ENCODE assay signal across 1 cellular context in genomic region chr5:152529456-152529855, GRCh38.
TF ChIP-seq lines count a peak whose summit lies in the region.

No MANE protein-coding gene starts in this region.

TF ChIP-seq in H1, 55 proteins besides CTCF, POLR2A, EP300 and RAD21 (continued from another document):
- no peak for TF ChIP-seq HDAC2 (IDR thresholded peaks at IDR 0.05; ENCODE audit: borderline replicate concordance in 1 of 2, low read depth in 2 of 2, low read length in 2 of 2)
- no peak for TF ChIP-seq CHD2 (IDR thresholded peaks at IDR 0.05; ENCODE audit: low read length)
- TF ChIP-seq SP1 (IDR thresholded peaks at IDR 0.05; ENCODE audit: low read depth, low read length) = no peak
- TF ChIP-seq CEBPB (IDR thresholded peaks at IDR 0.05; ENCODE audit: low read depth, low read length) = no peak
- TF ChIP-seq SP2 (IDR thresholded peaks at IDR 0.05; ENCODE audit: low read length) = no peak
